ENCODE assay signal across 1 cellular context in the genomic region with DNA sequence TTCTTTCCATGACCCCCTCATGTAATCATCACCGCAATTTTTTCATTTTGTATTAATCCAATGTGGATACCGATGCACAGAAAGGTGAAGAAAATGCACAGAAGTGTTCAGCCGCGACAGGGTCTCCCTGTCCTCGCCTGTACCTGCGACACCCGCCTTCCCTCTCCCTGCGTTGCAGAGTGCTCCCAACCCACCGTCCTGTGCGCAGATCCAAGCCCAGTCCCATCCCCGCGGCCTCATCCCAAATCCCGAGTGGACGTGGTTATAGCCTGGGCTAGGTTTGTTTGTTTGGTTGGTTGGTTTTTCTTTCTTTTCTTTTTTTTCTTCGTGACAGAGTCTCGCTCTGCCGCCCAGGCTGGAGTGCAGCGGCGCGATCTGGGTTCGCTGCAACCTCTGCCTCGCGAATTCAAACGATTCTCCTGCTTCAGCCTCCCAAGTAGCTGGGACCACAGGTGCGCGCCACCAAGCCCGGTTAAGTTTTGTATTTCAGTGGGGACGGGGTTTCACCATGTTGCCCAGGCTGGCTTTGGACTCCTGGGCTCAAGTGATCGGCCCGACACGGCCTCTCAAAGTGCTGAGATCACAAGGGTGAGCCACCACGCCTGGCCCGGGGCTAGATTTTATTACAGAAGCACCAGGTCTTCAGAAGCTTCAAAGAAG.
TF ChIP-seq lines count a peak whose summit lies in the region.

No MANE protein-coding gene starts in this region.

TF ChIP-seq in HCT116, 20 proteins besides CTCF, POLR2A, EP300 and RAD21 (continued from another document):
- TF ChIP-seq ATF3 (IDR thresholded peaks at IDR 0.05) (no peak), EGR1 (IDR thresholded peaks at IDR 0.05; ENCODE audit: low read depth) (no peak), FOSL1 (IDR thresholded peaks at IDR 0.05; ENCODE audit: low read depth) (no peak), EZH2 (IDR thresholded peaks at IDR 0.05) (no peak), YY1 (IDR thresholded peaks at IDR 0.05; ENCODE audit: extremely low read depth, insufficient replicate concordance, low read depth, low read length) (no peak), ELF1 (IDR thresholded peaks at IDR 0.05; ENCODE audit: borderline replicate concordance, low read depth) (no peak), EZH2phosphoT487 (IDR thresholded peaks at IDR 0.05; ENCODE audit: borderline replicate concordance) (no peak), SRF (IDR thresholded peaks at IDR 0.05; ENCODE audit: low read depth) (no peak), TCF7L2 (IDR thresholded peaks at IDR 0.05; ENCODE audit: borderline replicate concordance, extremely low read depth, insufficient read depth, insufficient read length) (no peak)
- TF ChIP-seq, protein P1, sequence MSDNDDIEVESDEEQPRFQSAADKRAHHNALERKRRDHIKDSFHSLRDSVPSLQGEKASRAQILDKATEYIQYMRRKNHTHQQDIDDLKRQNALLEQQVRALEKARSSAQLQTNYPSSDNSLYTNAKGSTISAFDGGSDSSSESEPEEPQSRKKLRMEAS (IDR thresholded peaks at IDR 0.05), result no peak
- TF ChIP-seq, protein P2, sequence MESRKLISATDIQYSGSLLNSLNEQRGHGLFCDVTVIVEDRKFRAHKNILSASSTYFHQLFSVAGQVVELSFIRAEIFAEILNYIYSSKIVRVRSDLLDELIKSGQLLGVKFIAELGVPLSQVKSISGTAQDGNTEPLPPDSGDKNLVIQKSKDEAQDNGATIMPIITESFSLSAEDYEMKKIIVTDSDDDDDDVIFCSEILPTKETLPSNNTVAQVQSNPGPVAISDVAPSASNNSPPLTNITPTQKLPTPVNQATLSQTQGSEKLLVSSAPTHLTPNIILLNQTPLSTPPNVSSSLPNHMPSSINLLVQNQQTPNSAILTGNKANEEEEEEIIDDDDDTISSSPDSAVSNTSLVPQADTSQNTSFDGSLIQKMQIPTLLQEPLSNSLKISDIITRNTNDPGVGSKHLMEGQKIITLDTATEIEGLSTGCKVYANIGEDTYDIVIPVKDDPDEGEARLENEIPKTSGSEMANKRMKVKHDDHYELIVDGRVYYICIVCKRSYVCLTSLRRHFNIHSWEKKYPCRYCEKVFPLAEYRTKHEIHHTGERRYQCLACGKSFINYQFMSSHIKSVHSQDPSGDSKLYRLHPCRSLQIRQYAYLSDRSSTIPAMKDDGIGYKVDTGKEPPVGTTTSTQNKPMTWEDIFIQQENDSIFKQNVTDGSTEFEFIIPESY (IDR thresholded peaks at IDR 0.05; ENCODE audit: extremely low read depth, insufficient replicate concordance, low read length), result no peak
